ENCODE assay signal across 14 cellular contexts in the genomic region with DNA sequence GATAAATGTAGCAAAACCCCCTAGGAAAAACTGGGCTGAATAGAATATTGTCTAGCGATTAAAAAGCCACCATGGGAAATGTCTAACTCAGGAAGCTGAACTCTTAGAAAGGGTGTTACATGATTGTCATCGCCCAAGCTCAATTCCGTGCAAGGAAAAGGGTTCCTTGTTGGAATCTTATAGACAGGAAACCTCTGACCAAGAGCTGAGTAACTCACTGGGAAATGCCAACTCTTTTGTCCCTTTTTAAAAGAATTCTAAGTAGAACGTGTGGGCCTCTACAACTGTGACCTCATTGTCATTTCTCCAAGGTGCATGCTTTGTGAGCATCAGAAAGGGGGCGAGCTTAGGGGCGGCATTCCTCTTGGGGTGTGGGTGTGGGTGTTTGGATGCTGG.
DNase-seq lines count a peak whose midpoint lies in the region; ATAC-seq, FAIRE-seq and TF ChIP-seq lines count a peak whose summit lies in the region.
"Had no signal": no experiment of that assay in that cellular context is flagged by ENCODE, and none has a peak within 500 bp of the region (broad histone marks: within the 10 kb centered on the region; RNA-seq: fewer than 3 reads in every experiment).

No MANE protein-coding gene starts in this region.

- no peaks in the 10 kb centered on the region for H3K36me3 Mint-ChIP-seq in natural killer cell treated with Interleukin-12 subunit alpha and Interleukin-12 subunit beta and Interleukin-15 and Interleukin-18, amount 100 ng/mL, for 72 hours
- H3K36me3 Mint-ChIP-seq in natural killer cell (no peaks in the 10 kb centered on the region), astrocyte (ENCODE audit: low read depth, unreplicated experiment) (peaks cover 28% of the 10 kb centered on the region)
- H3K36me3 Mint-ChIP-seq in activated T-cell treated with anti-CD3 and anti-CD28 coated beads, Interleukin-2, amount 50 U/mL, for 4 hours (ENCODE audit: insufficient read depth): peaks cover 35% of the 10 kb centered on the region

- TF ChIP-seq CTCF in natural killer cell (IDR thresholded peaks at IDR 0.05) (no peak), astrocyte (IDR thresholded peaks at IDR 0.05; ENCODE audit: insufficient read depth, low read depth, low read length) (no peak)

- DNase-seq in natural killer cell treated with Interleukin-12 subunit alpha and Interleukin-12 subunit beta and Interleukin-15 and Interleukin-18, amount 100 ng/mL, for 72 hours (ENCODE audit: low spot score): peak; percentile 5
- no peak for DNase-seq in natural killer cell
- DNase-seq in astrocyte (ENCODE audit: low read depth): peak; percentile 82
- DNase-seq in glomerular endothelial cell (ENCODE audit: extremely low read depth, low read depth, low spot score): peak; percentile 90
- no peak for DNase-seq in HuH-7.5 (ENCODE audit: low spot score)
- no peak for DNase-seq in activated T-cell treated with anti-CD3 and anti-CD28 coated beads, Interleukin-2, amount 50 U/mL, for 4 hours
- DNase-seq in NCI-H82 (lab: John Stamatoyannopoulos, UW): no peak
- DNase-seq: activated T-cell treated with anti-CD3 and anti-CD28 coated beads, Interleukin-2, amount 50 U/mL, for 1 hour; GF-D8; NCI-H1694 treated with DMSO at 0.1 percent for 48 hours had no signal

- peak overlapping the region; percentile 70 for H3K4me2 ChIP-seq in astrocyte (ENCODE audit: low read length)
- H3K4me2 ChIP-seq: smooth muscle cell had no signal

- H3K36me3 ChIP-seq in astrocyte (ENCODE audit: insufficient read depth, low read length): peaks cover 65% of the 10 kb centered on the region

- peaks cover 38% of the 10 kb centered on the region for H3K4me1 ChIP-seq in astrocyte (ENCODE audit: insufficient read depth, low read length)

- no peaks in the 10 kb centered on the region for H3K9me3 ChIP-seq in astrocyte (ENCODE audit: insufficient read depth, low read depth, low read length)

- no peak overlapping the region for H2AFZ ChIP-seq in astrocyte (ENCODE audit: low read depth, low read length)

- H3K4me3 ChIP-seq in astrocyte (ENCODE audit: insufficient read depth, low read depth, low read length): peak overlapping the region; percentile 18
- H3K4me3 ChIP-seq: smooth muscle cell had no signal

- H3K27me3 Mint-ChIP-seq in natural killer cell treated with Interleukin-12 subunit alpha and Interleukin-12 subunit beta and Interleukin-15 and Interleukin-18, amount 100 ng/mL, for 72 hours: no peaks in the 10 kb centered on the region
- H3K27me3 Mint-ChIP-seq in natural killer cell (ENCODE audit: low read depth in 2 of 2): no peaks in the 10 kb centered on the region
- H3K27me3 Mint-ChIP-seq in astrocyte (ENCODE audit: low read depth, unreplicated experiment): no peaks in the 10 kb centered on the region
- H3K27me3 Mint-ChIP-seq in activated T-cell treated with anti-CD3 and anti-CD28 coated beads, Interleukin-2, amount 50 U/mL, for 4 hours (ENCODE audit: low read depth): no peaks in the 10 kb centered on the region
- H3K27me3 Mint-ChIP-seq: IgD-negative memory B cell had no signal

- intact Hi-C loops in natural killer cell (cut with micrococcal nuclease): no loop called here

- no peak overlapping the region for H3K4me3 Mint-ChIP-seq in natural killer cell treated with Interleukin-12 subunit alpha and Interleukin-12 subunit beta and Interleukin-15 and Interleukin-18, amount 100 ng/mL, for 72 hours
- no peak overlapping the region for H3K4me3 Mint-ChIP-seq in natural killer cell
- H3K4me3 Mint-ChIP-seq in astrocyte (ENCODE audit: unreplicated experiment): no peak overlapping the region
- no peak overlapping the region for H3K4me3 Mint-ChIP-seq in activated T-cell treated with anti-CD3 and anti-CD28 coated beads, Interleukin-2, amount 50 U/mL, for 4 hours
- H3K4me3 Mint-ChIP-seq: IgD-negative memory B cell had no signal

- ATAC-seq in natural killer cell treated with Interleukin-12 subunit alpha and Interleukin-12 subunit beta and Interleukin-15 and Interleukin-18, amount 100 ng/mL, for 72 hours: no peak
- ATAC-seq in natural killer cell: no peak
- no peak for ATAC-seq in HG03520 (IDR thresholded peaks at IDR 0.05; ENCODE audit: unreplicated experiment)
- ATAC-seq in activated T-cell treated with anti-CD3 and anti-CD28 coated beads, Interleukin-2, amount 50 U/mL, for 4 hours: no peak

- H4K20me1 ChIP-seq in astrocyte (ENCODE audit: insufficient read depth, low read length): no peaks in the 10 kb centered on the region

- H3K4me1 Mint-ChIP-seq in natural killer cell treated with Interleukin-12 subunit alpha and Interleukin-12 subunit beta and Interleukin-15 and Interleukin-18, amount 100 ng/mL, for 72 hours (ENCODE audit: low read depth in 2 of 2): peaks cover 36% of the 10 kb centered on the region in 2 donors
- H3K4me1 Mint-ChIP-seq in natural killer cell: peaks cover 17 to 24% of the 10 kb centered on the region in 2 donors
- peaks cover 23% of the 10 kb centered on the region for H3K4me1 Mint-ChIP-seq in astrocyte (ENCODE audit: low read depth, unreplicated experiment)
- peaks cover 13% of the 10 kb centered on the region for H3K4me1 Mint-ChIP-seq in activated T-cell treated with anti-CD3 and anti-CD28 coated beads, Interleukin-2, amount 50 U/mL, for 4 hours (ENCODE audit: low read depth)

- H3K9ac ChIP-seq in astrocyte (ENCODE audit: low read length): peak overlapping the region; percentile 80

- no peaks in the 10 kb centered on the region for H3K27me3 ChIP-seq in astrocyte (ENCODE audit: insufficient read depth, low read length)

- peak overlapping the region in 1 of 2 donors; percentile 66 for H3K27ac Mint-ChIP-seq in natural killer cell treated with Interleukin-12 subunit alpha and Interleukin-12 subunit beta and Interleukin-15 and Interleukin-18, amount 100 ng/mL, for 72 hours
- H3K27ac Mint-ChIP-seq in natural killer cell: no peak overlapping the region
- H3K27ac Mint-ChIP-seq in astrocyte (ENCODE audit: unreplicated experiment): peak overlapping the region; percentile 34
- H3K27ac Mint-ChIP-seq: IgD-negative memory B cell had no signal

- peaks cover 29% of the 10 kb centered on the region for H3K79me2 ChIP-seq in astrocyte (ENCODE audit: insufficient read depth, low read length)

- no peaks in the 10 kb centered on the region for H3K9me3 Mint-ChIP-seq in natural killer cell treated with Interleukin-12 subunit alpha and Interleukin-12 subunit beta and Interleukin-15 and Interleukin-18, amount 100 ng/mL, for 72 hours
- H3K9me3 Mint-ChIP-seq in natural killer cell (no peaks in the 10 kb centered on the region), astrocyte (ENCODE audit: unreplicated experiment) (no peaks in the 10 kb centered on the region)
- H3K9me3 Mint-ChIP-seq in activated T-cell treated with anti-CD3 and anti-CD28 coated beads, Interleukin-2, amount 50 U/mL, for 4 hours: no peaks in the 10 kb centered on the region
- H3K9me3 Mint-ChIP-seq: IgD-negative memory B cell had no signal

- FAIRE-seq in astrocyte (lab: Jason Lieb, UNC): peak; percentile 80
- FAIRE-seq: urothelium cell line had no signal

- H3K27ac ChIP-seq in astrocyte (ENCODE audit: low read depth, low read length): peak overlapping the region; percentile 97

Comparison
In these comparisons a context has a peak if more than half of its experiments do, and no peak if none do; other contexts are left out.
1. DNase-seq: peak in natural killer cell treated with Interleukin-12 subunit alpha and Interleukin-12 subunit beta and Interleukin-15 and Interleukin-18, amount 100 ng/mL, for 72 hours (single experiment), astrocyte (single experiment) and glomerular endothelial cell (single experiment); none in natural killer cell (single experiment), HuH-7.5 (single experiment), activated T-cell treated with anti-CD3 and anti-CD28 coated beads, Interleukin-2, amount 50 U/mL, for 4 hours (single experiment) and NCI-H82 (single experiment).